In the genomic region with DNA sequence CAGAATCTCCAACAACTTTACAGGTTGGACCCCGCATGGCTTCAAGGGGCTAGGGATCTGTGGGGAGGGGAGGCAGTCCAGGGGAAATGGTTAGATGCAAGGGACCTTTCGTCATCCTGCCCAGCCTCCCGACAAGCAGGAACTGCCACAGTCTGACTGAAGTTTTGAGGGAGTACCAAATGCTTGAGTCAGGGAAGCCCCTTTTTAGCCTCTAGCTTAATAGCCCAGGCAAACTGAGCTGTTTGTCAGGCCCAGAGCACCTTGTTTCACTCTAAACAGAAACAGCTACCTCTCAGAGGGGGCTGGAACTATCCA, we compare ENCODE assay signal across 1 cellular context.
TF ChIP-seq lines count a peak whose summit lies in the region.

No MANE protein-coding gene starts in this region.

TF ChIP-seq in liver, 16 proteins besides CTCF, POLR2A, EP300 and RAD21 (continued from another document):
- TF ChIP-seq, protein P1, sequence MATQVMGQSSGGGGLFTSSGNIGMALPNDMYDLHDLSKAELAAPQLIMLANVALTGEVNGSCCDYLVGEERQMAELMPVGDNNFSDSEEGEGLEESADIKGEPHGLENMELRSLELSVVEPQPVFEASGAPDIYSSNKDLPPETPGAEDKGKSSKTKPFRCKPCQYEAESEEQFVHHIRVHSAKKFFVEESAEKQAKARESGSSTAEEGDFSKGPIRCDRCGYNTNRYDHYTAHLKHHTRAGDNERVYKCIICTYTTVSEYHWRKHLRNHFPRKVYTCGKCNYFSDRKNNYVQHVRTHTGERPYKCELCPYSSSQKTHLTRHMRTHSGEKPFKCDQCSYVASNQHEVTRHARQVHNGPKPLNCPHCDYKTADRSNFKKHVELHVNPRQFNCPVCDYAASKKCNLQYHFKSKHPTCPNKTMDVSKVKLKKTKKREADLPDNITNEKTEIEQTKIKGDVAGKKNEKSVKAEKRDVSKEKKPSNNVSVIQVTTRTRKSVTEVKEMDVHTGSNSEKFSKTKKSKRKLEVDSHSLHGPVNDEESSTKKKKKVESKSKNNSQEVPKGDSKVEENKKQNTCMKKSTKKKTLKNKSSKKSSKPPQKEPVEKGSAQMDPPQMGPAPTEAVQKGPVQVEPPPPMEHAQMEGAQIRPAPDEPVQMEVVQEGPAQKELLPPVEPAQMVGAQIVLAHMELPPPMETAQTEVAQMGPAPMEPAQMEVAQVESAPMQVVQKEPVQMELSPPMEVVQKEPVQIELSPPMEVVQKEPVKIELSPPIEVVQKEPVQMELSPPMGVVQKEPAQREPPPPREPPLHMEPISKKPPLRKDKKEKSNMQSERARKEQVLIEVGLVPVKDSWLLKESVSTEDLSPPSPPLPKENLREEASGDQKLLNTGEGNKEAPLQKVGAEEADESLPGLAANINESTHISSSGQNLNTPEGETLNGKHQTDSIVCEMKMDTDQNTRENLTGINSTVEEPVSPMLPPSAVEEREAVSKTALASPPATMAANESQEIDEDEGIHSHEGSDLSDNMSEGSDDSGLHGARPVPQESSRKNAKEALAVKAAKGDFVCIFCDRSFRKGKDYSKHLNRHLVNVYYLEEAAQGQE (IDR thresholded peaks at IDR 0.05) = no peak
- TF ChIP-seq SP1 (IDR thresholded peaks at IDR 0.05) = no peak
- no peak for TF ChIP-seq RXRA (IDR thresholded peaks at IDR 0.05)
- no peak for TF ChIP-seq FOXA2 (IDR thresholded peaks at IDR 0.05)
